16 cellular contexts compared by ENCODE assay signal in the genomic region with DNA sequence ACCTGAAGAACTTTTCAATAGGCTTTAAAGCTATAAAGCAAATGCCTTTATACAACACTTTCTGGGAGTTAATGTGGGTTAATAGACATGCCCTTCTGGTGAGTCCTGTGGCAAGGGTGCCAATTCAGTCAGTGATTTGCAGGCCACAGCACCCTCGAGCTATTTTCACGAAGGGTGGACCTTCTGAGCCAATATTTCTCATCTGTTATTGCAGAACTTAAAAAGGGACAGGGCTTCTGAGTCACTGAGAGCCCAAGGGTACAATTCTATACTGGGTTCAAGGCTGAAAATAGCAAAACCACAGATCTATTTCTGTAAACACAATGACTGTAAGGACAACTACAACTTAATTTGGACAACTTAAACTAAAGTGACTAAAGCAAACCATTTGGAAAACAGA.
DNase-seq lines count a peak whose midpoint lies in the region; ATAC-seq lines count a peak whose summit lies in the region.
"Had no signal": no experiment of that assay in that cellular context is flagged by ENCODE, and none has a peak within 500 bp of the region (broad histone marks: within the 10 kb centered on the region; RNA-seq: fewer than 3 reads in every experiment).

No MANE protein-coding gene starts in this region.

- H4K20me1 ChIP-seq in BLaER1 (no peaks in the 10 kb centered on the region), Karpas-422 (ENCODE audit: insufficient read depth, low read depth, low read length) (no peaks in the 10 kb centered on the region)

- no peak overlapping the region for H3K27ac Mint-ChIP-seq in naive thymus-derived CD8-positive, alpha-beta T cell
- H3K27ac Mint-ChIP-seq: CD4-positive, alpha-beta T cell had no signal

- intact Hi-C loops in Right ventricle myocardium superior (cut with DNase I) = no loop called here

- no peaks in the 10 kb centered on the region for H3K36me3 Mint-ChIP-seq in naive thymus-derived CD8-positive, alpha-beta T cell

- H3K36me3 ChIP-seq in BLaER1 (no peaks in the 10 kb centered on the region), Karpas-422 (ENCODE audit: insufficient read depth, low read length) (no peaks in the 10 kb centered on the region)

- no peak overlapping the region for H2AFZ ChIP-seq in Karpas-422 (ENCODE audit: low read length)
- H2AFZ ChIP-seq: GM23248 had no signal

- no peaks in the 10 kb centered on the region for H3K4me1 Mint-ChIP-seq in naive thymus-derived CD8-positive, alpha-beta T cell

- H3K9ac ChIP-seq in BLaER1 (no peak overlapping the region), Karpas-422 (ENCODE audit: low read length) (no peak overlapping the region)
- H3K9ac ChIP-seq: GM23248 had no signal

- no peaks in the 10 kb centered on the region for H3K79me2 ChIP-seq in Karpas-422 (ENCODE audit: low read length)

- H3K27ac ChIP-seq in BLaER1 (no peak overlapping the region), Karpas-422 (ENCODE audit: low read length) (no peak overlapping the region)
- H3K27ac ChIP-seq: GM23248 had no signal

- H3K27me3 ChIP-seq in BLaER1 (no peaks in the 10 kb centered on the region), Karpas-422 (ENCODE audit: low read length) (no peaks in the 10 kb centered on the region)

- peaks cover 6% of the 10 kb centered on the region; the same call in 1 of the 2 replicates for H3K4me1 ChIP-seq in BLaER1
- H3K4me1 ChIP-seq in Karpas-422 (ENCODE audit: low read length) = no peaks in the 10 kb centered on the region

- H3K9me3 ChIP-seq in BLaER1 = peaks cover 10% of the 10 kb centered on the region
- peaks cover 25% of the 10 kb centered on the region for H3K9me3 ChIP-seq in Karpas-422 (ENCODE audit: low read length)

- H3K4me3 ChIP-seq in BLaER1 (no peak overlapping the region), Karpas-422 (ENCODE audit: low read length) (no peak overlapping the region)
- H3K4me3 ChIP-seq: GM12878, GM23248 had no signal

- H3K4me3 Mint-ChIP-seq in naive thymus-derived CD8-positive, alpha-beta T cell = no peak overlapping the region
- H3K4me3 Mint-ChIP-seq: CD4-positive, alpha-beta T cell had no signal

- ATAC-seq in Right ventricle myocardium superior (ENCODE audit: poor library complexity) = no peak
- no peak for ATAC-seq in naive thymus-derived CD8-positive, alpha-beta T cell
- ATAC-seq: GM12878, HCT116 had no signal

- no peaks in the 10 kb centered on the region for H3K27me3 Mint-ChIP-seq in naive thymus-derived CD8-positive, alpha-beta T cell
- H3K27me3 Mint-ChIP-seq: CD4-positive, alpha-beta T cell had no signal

- H3K9me2 ChIP-seq in Karpas-422 (replicated peaks; ENCODE audit: insufficient read depth, low read length) = no peaks in the 10 kb centered on the region

- peaks cover 0 to 20% (median 5%) of the 10 kb centered on the region in 9 donors for H3K9me3 Mint-ChIP-seq in naive thymus-derived CD8-positive, alpha-beta T cell

- DNase-seq in MV-4-11 (lab: John Stamatoyannopoulos, UW) = peak; percentile 70
- DNase-seq in RPMI7951 (ENCODE audit: low read depth) = peak; percentile 12
- DNase-seq in foreskin melanocyte = peak; percentile 13
- DNase-seq in Right ventricle myocardium superior = no peak
- no peak for DNase-seq in naive thymus-derived CD8-positive, alpha-beta T cell
- no peak for DNase-seq in SKM-1 (lab: John Stamatoyannopoulos, UW; ENCODE audit: unreplicated experiment)
- no peak for DNase-seq in Karpas-422
- DNase-seq: ACHN; C1 segment of cervical spinal cord; Calu3; CD4-positive, alpha-beta T cell; DMS79; GM23248 had no signal

- POLR2A ChIA-PET in naive thymus-derived CD8-positive, alpha-beta T cell (lab: Charles Lee) = no interaction called here

- H3K4me2 ChIP-seq in BLaER1 (peak overlapping the region; percentile 7), Karpas-422 (ENCODE audit: low read depth, low read length, poor library complexity, severe bottlenecking) (no peak overlapping the region)

Comparison
In these comparisons a context has a peak if more than half of its experiments do, and no peak if none do; other contexts are left out.
1. DNase-seq: peak in MV-4-11 (single experiment), RPMI7951 (single experiment) and foreskin melanocyte (single experiment); none in Right ventricle myocardium superior (single experiment), naive thymus-derived CD8-positive, alpha-beta T cell (0 of 10), SKM-1 (single experiment) and Karpas-422 (single experiment).